Comparison of ENCODE assay signal across 19 cellular contexts in genomic region chr3:155661042-155661441, GRCh38.
"Had no signal": no experiment of that assay in that cellular context is flagged by ENCODE, and none has a peak within 500 bp of the region (broad histone marks: within the 10 kb centered on the region; RNA-seq: fewer than 3 reads in every experiment).

No MANE protein-coding gene starts in this region.

- H3K27ac ChIP-seq: colonic mucosa, foreskin keratinocyte, psoas muscle, spleen had no signal

- H3K27me3 ChIP-seq: colonic mucosa, foreskin keratinocyte, neutrophil, spleen had no signal

- H3K36me3 ChIP-seq: colonic mucosa, neutrophil, spleen had no signal

- H3K9me3 Mint-ChIP-seq: memory B cell; naive thymus-derived CD4-positive, alpha-beta T cell; type B pancreatic cell had no signal

- H3K36me3 Mint-ChIP-seq: memory B cell; naive thymus-derived CD4-positive, alpha-beta T cell; type B pancreatic cell had no signal

- H3K27ac Mint-ChIP-seq: memory B cell; naive thymus-derived CD4-positive, alpha-beta T cell; type B pancreatic cell had no signal

- H3K4me1 ChIP-seq: foreskin keratinocyte, psoas muscle, spleen had no signal

- DNase-seq: caudate nucleus; colonic mucosa; dermis blood vessel endothelial cell; erythroblast; foreskin keratinocyte; hippocampal formation; kidney glomerular epithelial cell; naive thymus-derived CD4-positive, alpha-beta T cell; psoas muscle; retina; spleen; stimulated activated CD4-positive, alpha-beta T cell treated with anti-CD3 and anti-CD28 coated beads, Interleukin-15, amount 100 ng/mL, for 24 hours; stimulated activated CD4-positive, alpha-beta T cell treated with anti-CD3 and anti-CD28 coated beads, Interleukin-1b, Interleukin-23, amount 100 ng/mL, for 48 hours; stimulated activated CD4-positive, alpha-beta T cell treated with anti-CD3 and anti-CD28 coated beads, Interleukin-4, amount 100 ng/mL, for 24 hours; stimulated activated naive CD4-positive, alpha-beta T cell had no signal

- ATAC-seq: foreskin keratinocyte; naive thymus-derived CD4-positive, alpha-beta T cell; psoas muscle; sciatic nerve had no signal

- H3K9me3 ChIP-seq: colonic mucosa, neutrophil, psoas muscle, spleen had no signal

- H3K4me1 Mint-ChIP-seq: memory B cell had no signal

- H3K4me3 ChIP-seq: colonic mucosa, psoas muscle, spleen had no signal

- H3K4me3 Mint-ChIP-seq: memory B cell; naive thymus-derived CD4-positive, alpha-beta T cell; type B pancreatic cell had no signal
